Comparison of ENCODE assay signal across 8 cellular contexts in genomic region chr10:31602541-31603244, GRCh38.
DNase-seq lines count a peak whose midpoint lies in the region; ATAC-seq and TF ChIP-seq lines count a peak whose summit lies in the region.

No MANE protein-coding gene starts in this region.

- H3K27me3 ChIP-seq in Peyer's patch (no peaks in the 10 kb centered on the region), lung (ENCODE audit: control insufficient read depth, insufficient read depth) (no peaks in the 10 kb centered on the region), suprapubic skin (no peaks in the 10 kb centered on the region)

- H3K27ac ChIP-seq in Peyer's patch, result peak overlapping the region; percentile 45 to 87 (median 72)
- H3K27ac ChIP-seq in lung (ENCODE audit: low read depth in 1 of 2, low read length in 1 of 2), result peak overlapping the region; percentile 86
- peak overlapping the region; percentile 95 for H3K27ac ChIP-seq in suprapubic skin

- TF ChIP-seq EP300 in suprapubic skin (IDR thresholded peaks at IDR 0.05), result no peak

- H3K4me3 ChIP-seq in Peyer's patch (peak overlapping the region; percentile 28 to 70 (median 53)), lung (peak overlapping the region; percentile 69), suprapubic skin (peak overlapping the region; percentile 64)

- no peaks in the 10 kb centered on the region for H3K9me3 Mint-ChIP-seq in effector memory CD8-positive, alpha-beta T cell

- TF ChIP-seq POLR2A in Peyer's patch (IDR thresholded peaks at IDR 0.05) (no peak), suprapubic skin (IDR thresholded peaks at IDR 0.05) (no peak)

- TF ChIP-seq CTCF in Peyer's patch (IDR thresholded peaks at IDR 0.05) (no peak), lung (IDR thresholded peaks at IDR 0.05; ENCODE audit: control extremely low read depth, extremely low read depth) (no peak), suprapubic skin (IDR thresholded peaks at IDR 0.05) (no peak)

- peak; percentile 12 for ATAC-seq in effector memory CD8-positive, alpha-beta T cell (replicated peaks)
- ATAC-seq in lung (ENCODE audit: insufficient read depth, low FRiP score) (no peak), GM21717 (IDR thresholded peaks at IDR 0.05; ENCODE audit: unreplicated experiment) (no peak), GM18909 (IDR thresholded peaks at IDR 0.05; ENCODE audit: poor library complexity, unreplicated experiment) (no peak)

- no peak overlapping the region for H3K27ac Mint-ChIP-seq in effector memory CD8-positive, alpha-beta T cell

- H3K27me3 Mint-ChIP-seq in effector memory CD8-positive, alpha-beta T cell, result no peaks in the 10 kb centered on the region

- H3K9me3 ChIP-seq in Peyer's patch, result peaks cover 0 to 5% (median 0%) of the 10 kb centered on the region in 4 donors
- H3K9me3 ChIP-seq in lung (ENCODE audit: control insufficient read depth in 2 of 2, insufficient read depth in 1 of 2, low read length in 1 of 2), result peaks cover 0 to 2% of the 10 kb centered on the region in 2 donors
- no peaks in the 10 kb centered on the region for H3K9me3 ChIP-seq in suprapubic skin

- no peaks in the 10 kb centered on the region for H3K36me3 ChIP-seq in Peyer's patch
- H3K36me3 ChIP-seq in lung (ENCODE audit: control insufficient read depth in 2 of 2, insufficient read depth in 2 of 2, low read length in 2 of 2), result no peaks in the 10 kb centered on the region
- no peaks in the 10 kb centered on the region for H3K36me3 ChIP-seq in suprapubic skin

- peak; percentile 19 for DNase-seq in stimulated activated CD4-positive, alpha-beta T cell treated with anti-CD3 and anti-CD28 coated beads, Interleukin-1b, Interleukin-23, amount 100 ng/mL, for 48 hours
- no peak for DNase-seq in stimulated activated CD4-positive, alpha-beta T cell treated with anti-CD3 and anti-CD28 coated beads, Interleukin-4, amount 100 ng/mL, for 4 hours
- DNase-seq in Peyer's patch, result peak in 2 of 3 donors; percentile 24 to 79
- no peak for DNase-seq in effector memory CD8-positive, alpha-beta T cell
- DNase-seq in lung (ENCODE audit: low spot score), result peak; percentile 67
- DNase-seq in suprapubic skin (ENCODE audit: low spot score in 2 of 2), result peak; percentile 95

- H3K4me1 Mint-ChIP-seq in effector memory CD8-positive, alpha-beta T cell (ENCODE audit: low read depth in 2 of 2), result peaks cover 6 to 13% of the 10 kb centered on the region in 2 donors

- 25 to 37% methylated on average over 23 of the region's 23 CpGs for WGBS in lung, 2 donors
- 7% methylated on average over 23 of the region's 23 CpGs for WGBS in suprapubic skin

- H3K36me3 Mint-ChIP-seq in effector memory CD8-positive, alpha-beta T cell (ENCODE audit: insufficient read depth), result no peaks in the 10 kb centered on the region

- peak overlapping the region; percentile 83 to 87 for H3K4me3 Mint-ChIP-seq in effector memory CD8-positive, alpha-beta T cell

- H3K4me1 ChIP-seq in Peyer's patch (peaks cover 0 to 11% (median 0%) of the 10 kb centered on the region in 4 donors), lung (ENCODE audit: control insufficient read depth in 2 of 2, insufficient read depth in 2 of 2, low read length in 2 of 2) (peaks cover 0 to 4% of the 10 kb centered on the region in 2 donors), suprapubic skin (peaks cover 22% of the 10 kb centered on the region)

Comparison
In these comparisons a context has a peak if more than half of its experiments do, and no peak if none do; other contexts are left out.
1. DNase-seq: peak in stimulated activated CD4-positive, alpha-beta T cell treated with anti-CD3 and anti-CD28 coated beads, Interleukin-1b, Interleukin-23, amount 100 ng/mL, for 48 hours (single experiment), Peyer's patch (2 of 3), lung (single experiment) and suprapubic skin (2 of 2); none in stimulated activated CD4-positive, alpha-beta T cell treated with anti-CD3 and anti-CD28 coated beads, Interleukin-4, amount 100 ng/mL, for 4 hours (0 of 2) and effector memory CD8-positive, alpha-beta T cell (0 of 3).
2. Peak in every context shown above with its lines, with median percentiles within 50 percentile points of each other: H3K27ac ChIP-seq and H3K4me3 ChIP-seq.